24 cellular contexts compared by ENCODE assay signal in genomic region chr17:51398128-51398525, GRCh38.
A peak's percentile ranks its signal among the peaks of the same experiment; 100 is the strongest.
DNase-seq lines count a peak whose midpoint lies in the region; FAIRE-seq and TF ChIP-seq lines count a peak whose summit lies in the region.
"Had no signal": no experiment of that assay in that cellular context is flagged by ENCODE, and none has a peak within 500 bp of the region (broad histone marks: within the 10 kb centered on the region; RNA-seq: fewer than 3 reads in every experiment).

No MANE protein-coding gene starts in this region.

- H3K4me3 ChIP-seq in astrocyte (ENCODE audit: insufficient read depth, low read depth, low read length) (no peak overlapping the region), trophoblast cell (ENCODE audit: low read depth, low read length) (no peak overlapping the region)
- H3K4me3 ChIP-seq: GM23248, PC-9, SK-N-MC had no signal

- H3K27ac Mint-ChIP-seq in astrocyte (ENCODE audit: unreplicated experiment) (peak overlapping the region; percentile 97), HFFc6 (no peak overlapping the region)

- H2BK12ac ChIP-seq in trophoblast cell (ENCODE audit: low read length) = no peak overlapping the region

- no peaks in the 10 kb centered on the region for H3K9me3 Mint-ChIP-seq in astrocyte (ENCODE audit: unreplicated experiment)
- H3K9me3 Mint-ChIP-seq in HFFc6 = no peaks in the 10 kb centered on the region
- H3K9me3 Mint-ChIP-seq: H9 had no signal

- no peak overlapping the region for H4K8ac ChIP-seq in trophoblast cell (ENCODE audit: low read depth, low read length)

- no CpG with 5 or more reads among the region's 5 CpGs for WGBS in trophoblast cell (ENCODE audit: extremely low coverage, insufficient coverage, insufficient read length)

- FAIRE-seq in astrocyte (lab: Jason Lieb, UNC) = no peak
- FAIRE-seq: GM18507 had no signal

- TF ChIP-seq CTCF in astrocyte (IDR thresholded peaks at IDR 0.05; ENCODE audit: insufficient read depth, low read depth, low read length) (no peak), HFFc6 (IDR thresholded peaks at IDR 0.05) (no peak)

- no peak overlapping the region for H2BK5ac ChIP-seq in trophoblast cell (ENCODE audit: low read depth, low read length, poor library complexity)

- peak; percentile 64 for DNase-seq in D341Med (ENCODE audit: low spot score)
- DNase-seq in NCI-H524 treated with DMSO at 0.1 percent for 48 hours (lab: John Stamatoyannopoulos, UW) = peak; percentile 62
- no peak for DNase-seq in astrocyte (ENCODE audit: low read depth)
- DNase-seq in trophoblast cell = no peak
- no peak for DNase-seq in HuH-7 (ENCODE audit: low spot score)
- DNase-seq in HFFc6 = no peak
- DNase-seq in activated gamma-delta T cell (lab: John Stamatoyannopoulos, UW) = no peak
- DNase-seq: Calu3, H9, Karpas-422, NCI-H1092, NCI-H1417 treated with DMSO at 0.1 percent for 48 hours, NCI-H1694 treated with DMSO at 0.1 percent for 48 hours, NCI-H2081 treated with DMSO at 0.1 percent for 48 hours, NCI-H2171, NCI-H510A, NCI-H748 treated with DMSO at 0.1 percent for 48 hours, RPMI8226, SHP77 had no signal

- no peak overlapping the region for H2AK5ac ChIP-seq in trophoblast cell (ENCODE audit: low read length)

- H3K23ac ChIP-seq in trophoblast cell (ENCODE audit: low read length) = no peak overlapping the region

- H3K9me3 ChIP-seq in astrocyte (ENCODE audit: insufficient read depth, low read depth, low read length) = no peaks in the 10 kb centered on the region
- H3K9me3 ChIP-seq in trophoblast cell (ENCODE audit: insufficient read depth, low read depth, low read length) = no peaks in the 10 kb centered on the region

- no peaks in the 10 kb centered on the region for H4K20me1 ChIP-seq in astrocyte (ENCODE audit: insufficient read depth, low read length)

- H4K91ac ChIP-seq in trophoblast cell (ENCODE audit: low read depth, low read length) = peak overlapping the region; percentile 29

- H3K4me2 ChIP-seq in astrocyte (ENCODE audit: low read length) (peak overlapping the region; percentile 25), trophoblast cell (ENCODE audit: low read length) (no peak overlapping the region)
- H3K4me2 ChIP-seq: PC-9 had no signal

- H3K36me3 Mint-ChIP-seq in astrocyte (ENCODE audit: low read depth, unreplicated experiment) (no peaks in the 10 kb centered on the region), HFFc6 (ENCODE audit: low read depth) (no peaks in the 10 kb centered on the region)

- H3K4me1 ChIP-seq in astrocyte (ENCODE audit: insufficient read depth, low read length) (peaks cover 4% of the 10 kb centered on the region), trophoblast cell (ENCODE audit: control insufficient read depth in 1 of 2, insufficient read depth in 2 of 2, low read length in 2 of 2) (peaks cover 7 to 13% of the 10 kb centered on the region in 2 experiments)

- no peaks in the 10 kb centered on the region for H3K79me2 ChIP-seq in astrocyte (ENCODE audit: insufficient read depth, low read length)
- H3K79me2 ChIP-seq in trophoblast cell (ENCODE audit: control insufficient read depth, insufficient read depth, low read length, poor library complexity) = no peaks in the 10 kb centered on the region

- no peaks in the 10 kb centered on the region for H3K36me3 ChIP-seq in astrocyte (ENCODE audit: insufficient read depth, low read length)
- no peaks in the 10 kb centered on the region for H3K36me3 ChIP-seq in trophoblast cell (ENCODE audit: control insufficient read depth in 1 of 2, insufficient read depth in 2 of 2, low read length in 2 of 2)

- H3K27me3 ChIP-seq in astrocyte (ENCODE audit: insufficient read depth, low read length) (no peaks in the 10 kb centered on the region), trophoblast cell (ENCODE audit: insufficient read depth, low read length) (no peaks in the 10 kb centered on the region)

- H3K27ac ChIP-seq in astrocyte (ENCODE audit: low read depth, low read length) = no peak overlapping the region
- H3K27ac ChIP-seq in trophoblast cell (ENCODE audit: low read depth, low read length) = peak overlapping the region; percentile 55
- H3K27ac ChIP-seq: GM23248, HL-60, PC-9, SK-N-MC had no signal

- H3K27me3 Mint-ChIP-seq in astrocyte (ENCODE audit: low read depth, unreplicated experiment) (peaks cover 8% of the 10 kb centered on the region), HFFc6 (ENCODE audit: insufficient read depth) (no peaks in the 10 kb centered on the region; the same call in 1 of the 2 replicates)

- no peak overlapping the region for H3K4ac ChIP-seq in trophoblast cell (ENCODE audit: low read depth, low read length)

- no peaks in the 10 kb centered on the region for H3K79me1 ChIP-seq in trophoblast cell (ENCODE audit: low read length)

- no peak overlapping the region for H3K4me3 Mint-ChIP-seq in astrocyte (ENCODE audit: unreplicated experiment)
- H3K4me3 Mint-ChIP-seq in HFFc6 = no peak overlapping the region
- H3K4me3 Mint-ChIP-seq: H9 had no signal

- H2BK120ac ChIP-seq in trophoblast cell (ENCODE audit: insufficient read depth, low read length, poor library complexity) = peak overlapping the region; percentile 1

- H3K14ac ChIP-seq in trophoblast cell (ENCODE audit: low read length) = no peak overlapping the region

- no peak overlapping the region for H3K18ac ChIP-seq in trophoblast cell (ENCODE audit: low read length)

- no peak overlapping the region for H4K12ac ChIP-seq in trophoblast cell (ENCODE audit: low read depth, low read length)

- H2AFZ ChIP-seq in astrocyte (ENCODE audit: low read depth, low read length) (no peak overlapping the region), trophoblast cell (ENCODE audit: insufficient read depth, low read length, poor library complexity) (no peak overlapping the region)
- H2AFZ ChIP-seq: GM23248, PC-9 had no signal

- peaks cover 16% of the 10 kb centered on the region for H3K4me1 Mint-ChIP-seq in astrocyte (ENCODE audit: low read depth, unreplicated experiment)
- peaks cover 5% of the 10 kb centered on the region; the same call in 1 of the 2 replicates for H3K4me1 Mint-ChIP-seq in HFFc6 (ENCODE audit: low read depth)

- H3K9ac ChIP-seq in astrocyte (ENCODE audit: low read length) = no peak overlapping the region
- H3K9ac ChIP-seq in trophoblast cell (ENCODE audit: low read length) = no peak overlapping the region
- H3K9ac ChIP-seq: GM23248 had no signal

Comparison
In these comparisons a context has a peak if more than half of its experiments do, and no peak if none do; other contexts are left out.
1. DNase-seq: peak in D341Med (single experiment) and NCI-H524 treated with DMSO at 0.1 percent for 48 hours (single experiment); none in astrocyte (single experiment), trophoblast cell (0 of 2), HuH-7 (single experiment), HFFc6 (single experiment) and activated gamma-delta T cell (single experiment).